In genomic region chr13:50693755-50694154, GRCh38 we compare ENCODE assay signal across 10 cellular contexts.
A peak's percentile ranks its signal among the peaks of the same experiment; 100 is the strongest.
DNase-seq lines count a peak whose midpoint lies in the region; ATAC-seq and TF ChIP-seq lines count a peak whose summit lies in the region.
"Had no signal": no experiment of that assay in that cellular context is flagged by ENCODE, and none has a peak within 500 bp of the region (broad histone marks: within the 10 kb centered on the region; RNA-seq: fewer than 3 reads in every experiment).

No MANE protein-coding gene starts in this region.

- TF ChIP-seq CTCF in adrenal gland (IDR thresholded peaks at IDR 0.05) = no peak
- TF ChIP-seq CTCF in heart right ventricle (IDR thresholded peaks at IDR 0.05) = no peak
- no peak for TF ChIP-seq CTCF in nephron progenitor cell (IDR thresholded peaks at IDR 0.05)
- no peak for TF ChIP-seq CTCF in GM13976 (IDR thresholded peaks at IDR 0.05; ENCODE audit: borderline replicate concordance, control extremely low read depth, extremely low read depth, insufficient read depth, missing control alignments)

- H3K4me1 ChIP-seq in adrenal gland (replicated peaks in 1 of 2) (peaks cover 23 to 42% of the 10 kb centered on the region in 2 donors), heart right ventricle (peaks cover 8 to 68% (median 58%) of the 10 kb centered on the region in 9 donors)

- peak overlapping the region; percentile 85 for H3K27ac Mint-ChIP-seq in nephron progenitor cell

- no peak overlapping the region for H3K4me3 ChIP-seq in adrenal gland
- H3K4me3 ChIP-seq in heart right ventricle = peak overlapping the region in 1 of 10 donors; percentile 11

- H3K27me3 Mint-ChIP-seq in nephron progenitor cell (ENCODE audit: low read depth, poor library complexity) = no peaks in the 10 kb centered on the region

- ATAC-seq in heart right ventricle (peak; percentile 87 to 96 (median 93)), GM19452 (IDR thresholded peaks at IDR 0.05; ENCODE audit: unreplicated experiment) (no peak)

- no peak for TF ChIP-seq POLR2A in adrenal gland (IDR thresholded peaks at IDR 0.05)

- H3K9me3 ChIP-seq in adrenal gland (replicated peaks in 1 of 3) (no peaks in the 10 kb centered on the region), heart right ventricle (no peaks in the 10 kb centered on the region)

- peak; percentile 11 for DNase-seq in A172 (ENCODE audit: low spot score)
- peak in 5 of 7 donors; percentile 29 to 69 (median 38) for DNase-seq in adrenal gland
- peak; percentile 62 to 64 for DNase-seq in heart right ventricle
- peak; percentile 21 for DNase-seq in nephron progenitor cell
- DNase-seq in superior temporal gyrus (ENCODE audit: extremely low spot score) = no peak
- DNase-seq in stimulated activated CD4-positive, alpha-beta T cell treated with anti-CD3 and anti-CD28 coated beads, Interleukin-12 subunit alpha, Interleukin-12 subunit beta, amount 100 ng/mL, for 4 hours = no peak
- DNase-seq in GM13976 (ENCODE audit: low spot score) = no peak
- DNase-seq: DMS79 treated with DMSO at 0.1 percent for 48 hours, NCI-H1436 treated with DMSO at 0.1 percent for 48 hours had no signal

- no peak overlapping the region for H3K4me3 Mint-ChIP-seq in nephron progenitor cell

- H3K36me3 ChIP-seq in adrenal gland (replicated peaks in 1 of 2) = no peaks in the 10 kb centered on the region
- no peaks in the 10 kb centered on the region for H3K36me3 ChIP-seq in heart right ventricle

- H3K27ac ChIP-seq in adrenal gland (peak overlapping the region in 1 of 5 donors; percentile 5), heart right ventricle (peak overlapping the region; percentile 55 to 91 (median 68))

- intact Hi-C loops in adrenal gland (cut with DNase I) = no loop called here
- intact Hi-C loops in heart right ventricle (cut with DNase I) = loop anchor here in 2 of 10 donors (5.0 to 10.0 kb wide), 4 partner anchors 99 to 569 kb away; no protein-coding TSS in a partner anchor

- H3K27me3 ChIP-seq in adrenal gland = no peaks in the 10 kb centered on the region
- no peaks in the 10 kb centered on the region for H3K27me3 ChIP-seq in heart right ventricle

- no peaks in the 10 kb centered on the region for H3K36me3 Mint-ChIP-seq in nephron progenitor cell (ENCODE audit: low read depth)

- WGBS in adrenal gland, 4 donors = 34 to 55% (median 46%) methylated on average over 2 of the region's 2 CpGs
- WGBS in heart right ventricle, 2 donors = 2 to 8% methylated on average over 2 of the region's 2 CpGs

- no peaks in the 10 kb centered on the region for H3K9me3 Mint-ChIP-seq in nephron progenitor cell

- peaks cover 83% of the 10 kb centered on the region for H3K4me1 Mint-ChIP-seq in nephron progenitor cell

- in situ Hi-C loops in GM13976 (cut with MboI; ENCODE audit: low sequenced_read_pairs, unreplicated experiment) = no loop called here

Comparison
In these comparisons a context has a peak if more than half of its experiments do, and no peak if none do; other contexts are left out.
1. DNase-seq: peak in A172 (single experiment), adrenal gland (5 of 7), heart right ventricle (2 of 2) and nephron progenitor cell (single experiment); none in superior temporal gyrus (single experiment), stimulated activated CD4-positive, alpha-beta T cell treated with anti-CD3 and anti-CD28 coated beads, Interleukin-12 subunit alpha, Interleukin-12 subunit beta, amount 100 ng/mL, for 4 hours (single experiment) and GM13976 (single experiment).